Comparison of ENCODE assay signal across 1 cellular context in genomic region chr1:206738370-206739366, GRCh38.
TF ChIP-seq lines count a peak whose summit lies in the region.

No MANE protein-coding gene starts in this region.

TF ChIP-seq in SK-N-SH, 30 proteins besides CTCF, POLR2A, EP300 and RAD21 (continued from another document):
- TF ChIP-seq REST (IDR thresholded peaks at IDR 0.05; ENCODE audit: low read depth, low read length) (no peak), JUND (IDR thresholded peaks at IDR 0.05) (no peak), MEF2A (IDR thresholded peaks at IDR 0.05; ENCODE audit: borderline replicate concordance, low read depth) (no peak)
TF ChIP-seq in SK-N-SH: peak in this region for 0.
